In genomic region chr7:44955733-44956132, GRCh38 we compare ENCODE assay signal across 3 cellular contexts.
TF ChIP-seq lines count a peak whose summit lies in the region.

No MANE protein-coding gene starts in this region.

TF ChIP-seq in SK-N-SH, 30 proteins besides CTCF, POLR2A, EP300 and RAD21 (continued from another document):
- TF ChIP-seq ZBTB33 (IDR thresholded peaks at IDR 0.05; ENCODE audit: borderline replicate concordance, low read depth) (no peak), YY1 (IDR thresholded peaks at IDR 0.05; ENCODE audit: low read depth) (no peak), MXI1 (IDR thresholded peaks at IDR 0.05; ENCODE audit: low read depth, low read length) (no peak), MAX (IDR thresholded peaks at IDR 0.05; ENCODE audit: low read depth) (no peak), TCF12 (IDR thresholded peaks at IDR 0.05) (no peak)

TF ChIP-seq in SK-N-SH treated with all-trans-retinoic acid at 6 μM for 48 hours, 23 proteins besides CTCF, POLR2A, EP300 and RAD21 (continued from another document):
- TF ChIP-seq TSHZ2 (CRISPR knock-in tag; IDR thresholded peaks at IDR 0.05) (no peak), CSRNP3 (CRISPR knock-in tag; IDR thresholded peaks at IDR 0.05) (no peak), ZFP3 (CRISPR knock-in tag; IDR thresholded peaks at IDR 0.05) (no peak), PPARA (CRISPR knock-in tag; IDR thresholded peaks at IDR 0.05; ENCODE audit: borderline replicate concordance) (no peak), PATZ1 (CRISPR knock-in tag; IDR thresholded peaks at IDR 0.05; ENCODE audit: borderline replicate concordance) (no peak), OSR1 (CRISPR knock-in tag; IDR thresholded peaks at IDR 0.05) (no peak), ESRRG (CRISPR knock-in tag; IDR thresholded peaks at IDR 0.05) (no peak), RARB (CRISPR knock-in tag; IDR thresholded peaks at IDR 0.05) (no peak), TOX (CRISPR knock-in tag; IDR thresholded peaks at IDR 0.05; ENCODE audit: borderline replicate concordance) (no peak), ZFP30 (CRISPR knock-in tag; IDR thresholded peaks at IDR 0.05) (no peak)

TF ChIP-seq in GM23338, 12 proteins besides CTCF, POLR2A, EP300 and RAD21 (continued from another document):
- TF ChIP-seq ZNF462 (CRISPR knock-in tag; IDR thresholded peaks at IDR 0.05), result no peak
- TF ChIP-seq ZNF331 (CRISPR knock-in tag; IDR thresholded peaks at IDR 0.05; ENCODE audit: low read depth), result no peak
- TF ChIP-seq EZH2phosphoT487 (IDR thresholded peaks at IDR 0.05; ENCODE audit: unreplicated experiment), result no peak
- TF ChIP-seq CREB1 (CRISPR knock-in tag; IDR thresholded peaks at IDR 0.05; ENCODE audit: low read depth), result no peak
- no peak for TF ChIP-seq JUNB (IDR thresholded peaks at IDR 0.05; ENCODE audit: unreplicated experiment)
TF ChIP-seq in GM23338: peak in this region for 0.
